In the genomic region with DNA sequence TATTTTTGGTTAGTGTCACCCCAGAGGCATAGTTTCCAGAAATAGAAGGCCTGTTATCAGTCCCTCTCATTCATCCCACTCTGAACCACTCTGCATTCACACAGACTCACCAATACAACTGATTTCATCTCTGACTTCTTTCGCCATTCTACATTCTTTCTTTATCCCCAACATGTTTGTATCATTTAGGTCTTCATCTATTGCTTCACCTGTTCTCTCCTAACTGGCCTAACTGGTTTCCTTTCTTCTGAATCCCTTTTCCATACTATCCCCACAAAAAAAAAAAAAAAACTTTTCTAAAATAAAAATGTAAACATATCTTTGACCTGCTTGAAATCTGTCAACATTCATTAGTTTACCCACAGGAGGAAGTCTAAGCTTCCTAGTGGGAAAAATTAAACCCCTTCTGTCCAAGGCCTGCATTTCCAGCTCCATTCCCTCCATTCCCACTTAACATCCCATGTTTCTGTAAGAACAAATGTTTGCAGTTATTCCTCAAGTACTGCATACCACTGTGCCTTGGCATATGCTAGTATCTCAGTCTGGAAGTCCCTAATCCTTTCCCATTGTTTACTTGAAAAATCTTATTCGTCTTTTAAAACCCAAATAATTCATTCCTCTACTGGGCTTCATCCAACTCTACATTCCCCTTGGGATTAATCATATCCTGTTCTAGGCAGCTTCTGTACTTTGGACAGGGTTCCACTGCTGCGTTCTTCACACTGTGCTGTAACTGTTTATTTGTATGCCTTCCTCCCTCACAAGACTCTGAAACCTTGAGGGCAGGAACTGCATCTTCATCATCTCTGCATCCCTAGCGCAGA, we compare ENCODE assay signal across 1 cellular context.
A peak's percentile ranks its signal among the peaks of the same experiment; 100 is the strongest.
TF ChIP-seq lines count a peak whose summit lies in the region.

No MANE protein-coding gene starts in this region.

TF ChIP-seq in HepG2, 621 proteins besides CTCF, POLR2A, EP300 and RAD21 (continued from another document and continues in another):
- peak; percentile 77 for TF ChIP-seq HNF4A (CRISPR knock-in tag; IDR thresholded peaks at IDR 0.05)
- TF ChIP-seq ZNF143 (CRISPR knock-in tag; IDR thresholded peaks at IDR 0.05), result no peak
- no peak for TF ChIP-seq THYN1 (CRISPR knock-in tag; IDR thresholded peaks at IDR 0.05; ENCODE audit: borderline replicate concordance, low read depth)
- no peak for TF ChIP-seq MYC (CRISPR knock-in tag; IDR thresholded peaks at IDR 0.05; ENCODE audit: borderline replicate concordance)
- TF ChIP-seq, protein P1, sequence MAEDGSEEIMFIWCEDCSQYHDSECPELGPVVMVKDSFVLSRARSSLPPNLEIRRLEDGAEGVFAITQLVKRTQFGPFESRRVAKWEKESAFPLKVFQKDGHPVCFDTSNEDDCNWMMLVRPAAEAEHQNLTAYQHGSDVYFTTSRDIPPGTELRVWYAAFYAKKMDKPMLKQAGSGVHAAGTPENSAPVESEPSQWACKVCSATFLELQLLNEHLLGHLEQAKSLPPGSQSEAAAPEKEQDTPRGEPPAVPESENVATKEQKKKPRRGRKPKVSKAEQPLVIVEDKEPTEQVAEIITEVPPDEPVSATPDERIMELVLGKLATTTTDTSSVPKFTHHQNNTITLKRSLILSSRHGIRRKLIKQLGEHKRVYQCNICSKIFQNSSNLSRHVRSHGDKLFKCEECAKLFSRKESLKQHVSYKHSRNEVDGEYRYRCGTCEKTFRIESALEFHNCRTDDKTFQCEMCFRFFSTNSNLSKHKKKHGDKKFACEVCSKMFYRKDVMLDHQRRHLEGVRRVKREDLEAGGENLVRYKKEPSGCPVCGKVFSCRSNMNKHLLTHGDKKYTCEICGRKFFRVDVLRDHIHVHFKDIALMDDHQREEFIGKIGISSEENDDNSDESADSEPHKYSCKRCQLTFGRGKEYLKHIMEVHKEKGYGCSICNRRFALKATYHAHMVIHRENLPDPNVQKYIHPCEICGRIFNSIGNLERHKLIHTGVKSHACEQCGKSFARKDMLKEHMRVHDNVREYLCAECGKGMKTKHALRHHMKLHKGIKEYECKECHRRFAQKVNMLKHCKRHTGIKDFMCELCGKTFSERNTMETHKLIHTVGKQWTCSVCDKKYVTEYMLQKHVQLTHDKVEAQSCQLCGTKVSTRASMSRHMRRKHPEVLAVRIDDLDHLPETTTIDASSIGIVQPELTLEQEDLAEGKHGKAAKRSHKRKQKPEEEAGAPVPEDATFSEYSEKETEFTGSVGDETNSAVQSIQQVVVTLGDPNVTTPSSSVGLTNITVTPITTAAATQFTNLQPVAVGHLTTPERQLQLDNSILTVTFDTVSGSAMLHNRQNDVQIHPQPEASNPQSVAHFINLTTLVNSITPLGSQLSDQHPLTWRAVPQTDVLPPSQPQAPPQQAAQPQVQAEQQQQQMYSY (CRISPR knock-in tag; IDR thresholded peaks at IDR 0.05), result no peak
- TF ChIP-seq POGZ (CRISPR knock-in tag; IDR thresholded peaks at IDR 0.05), result peak; percentile 50
- TF ChIP-seq ZNF713 (CRISPR knock-in tag; IDR thresholded peaks at IDR 0.05), result no peak
- no peak for TF ChIP-seq NBN (conservative IDR thresholded peaks at IDR 0.05)
- TF ChIP-seq MIXL1 (CRISPR knock-in tag; IDR thresholded peaks at IDR 0.05), result peak; percentile 59; the same call in 1 of the 2 replicates
- TF ChIP-seq BRF2 (CRISPR knock-in tag; IDR thresholded peaks at IDR 0.05), result no peak
- 0 out of 2 replicates have a peak, but pooled peaks have one; percentile 33 for TF ChIP-seq ZNF264 (CRISPR knock-in tag; IDR thresholded peaks at IDR 0.05)
- TF ChIP-seq CREB1 (IDR thresholded peaks at IDR 0.05), result no peak
- peak; percentile 60; the same call in 1 of the 2 replicates for TF ChIP-seq CREB1 (CRISPR knock-in tag; IDR thresholded peaks at IDR 0.05)
- TF ChIP-seq AGO2 (optimal IDR thresholded peaks at IDR 0.05; ENCODE audit: low read depth, low read length), result no peak
- no peak for TF ChIP-seq SUZ12 (IDR thresholded peaks at IDR 0.05; ENCODE audit: low read depth, low read length)
- TF ChIP-seq FUBP1 (CRISPR knock-in tag; IDR thresholded peaks at IDR 0.05; ENCODE audit: borderline replicate concordance), result no peak
- TF ChIP-seq MAZ (IDR thresholded peaks at IDR 0.05; ENCODE audit: borderline replicate concordance, low read depth, low read length), result no peak
- peak; percentile 59; the same call in 1 of the 2 replicates for TF ChIP-seq MAZ (CRISPR knock-in tag; IDR thresholded peaks at IDR 0.05; ENCODE audit: low read depth)
- no peak for TF ChIP-seq YEATS2 (CRISPR knock-in tag; IDR thresholded peaks at IDR 0.05; ENCODE audit: borderline replicate concordance)
- TF ChIP-seq CENPX (CRISPR knock-in tag; IDR thresholded peaks at IDR 0.05), result no peak
- no peak for TF ChIP-seq BRD4 (CRISPR knock-in tag; IDR thresholded peaks at IDR 0.05)
- TF ChIP-seq MATR3 (CRISPR knock-in tag; IDR thresholded peaks at IDR 0.05), result no peak
- TF ChIP-seq RFXANK (CRISPR knock-in tag; IDR thresholded peaks at IDR 0.05), result no peak
- TF ChIP-seq, protein P2, sequence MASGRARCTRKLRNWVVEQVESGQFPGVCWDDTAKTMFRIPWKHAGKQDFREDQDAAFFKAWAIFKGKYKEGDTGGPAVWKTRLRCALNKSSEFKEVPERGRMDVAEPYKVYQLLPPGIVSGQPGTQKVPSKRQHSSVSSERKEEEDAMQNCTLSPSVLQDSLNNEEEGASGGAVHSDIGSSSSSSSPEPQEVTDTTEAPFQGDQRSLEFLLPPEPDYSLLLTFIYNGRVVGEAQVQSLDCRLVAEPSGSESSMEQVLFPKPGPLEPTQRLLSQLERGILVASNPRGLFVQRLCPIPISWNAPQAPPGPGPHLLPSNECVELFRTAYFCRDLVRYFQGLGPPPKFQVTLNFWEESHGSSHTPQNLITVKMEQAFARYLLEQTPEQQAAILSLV (CRISPR knock-in tag; IDR thresholded peaks at IDR 0.05; ENCODE audit: borderline replicate concordance), result no peak
- TF ChIP-seq ZNF510 (CRISPR knock-in tag; IDR thresholded peaks at IDR 0.05; ENCODE audit: low read depth), result no peak
- TF ChIP-seq ZNF17 (CRISPR knock-in tag; IDR thresholded peaks at IDR 0.05), result no peak
- TF ChIP-seq TEAD3 (CRISPR knock-in tag; optimal IDR thresholded peaks at IDR 0.05; ENCODE audit: borderline replicate concordance), result peak; percentile 86
- TF ChIP-seq TGIF2 (CRISPR knock-in tag; IDR thresholded peaks at IDR 0.05), result no peak
- TF ChIP-seq CEBPG (CRISPR knock-in tag; IDR thresholded peaks at IDR 0.05), result peak; percentile 84
- no peak for TF ChIP-seq ZNF260 (CRISPR knock-in tag; IDR thresholded peaks at IDR 0.05; ENCODE audit: borderline replicate concordance, low read depth)
- TF ChIP-seq MTF2 (CRISPR knock-in tag; IDR thresholded peaks at IDR 0.05; ENCODE audit: borderline replicate concordance), result no peak
- TF ChIP-seq, protein P3, sequence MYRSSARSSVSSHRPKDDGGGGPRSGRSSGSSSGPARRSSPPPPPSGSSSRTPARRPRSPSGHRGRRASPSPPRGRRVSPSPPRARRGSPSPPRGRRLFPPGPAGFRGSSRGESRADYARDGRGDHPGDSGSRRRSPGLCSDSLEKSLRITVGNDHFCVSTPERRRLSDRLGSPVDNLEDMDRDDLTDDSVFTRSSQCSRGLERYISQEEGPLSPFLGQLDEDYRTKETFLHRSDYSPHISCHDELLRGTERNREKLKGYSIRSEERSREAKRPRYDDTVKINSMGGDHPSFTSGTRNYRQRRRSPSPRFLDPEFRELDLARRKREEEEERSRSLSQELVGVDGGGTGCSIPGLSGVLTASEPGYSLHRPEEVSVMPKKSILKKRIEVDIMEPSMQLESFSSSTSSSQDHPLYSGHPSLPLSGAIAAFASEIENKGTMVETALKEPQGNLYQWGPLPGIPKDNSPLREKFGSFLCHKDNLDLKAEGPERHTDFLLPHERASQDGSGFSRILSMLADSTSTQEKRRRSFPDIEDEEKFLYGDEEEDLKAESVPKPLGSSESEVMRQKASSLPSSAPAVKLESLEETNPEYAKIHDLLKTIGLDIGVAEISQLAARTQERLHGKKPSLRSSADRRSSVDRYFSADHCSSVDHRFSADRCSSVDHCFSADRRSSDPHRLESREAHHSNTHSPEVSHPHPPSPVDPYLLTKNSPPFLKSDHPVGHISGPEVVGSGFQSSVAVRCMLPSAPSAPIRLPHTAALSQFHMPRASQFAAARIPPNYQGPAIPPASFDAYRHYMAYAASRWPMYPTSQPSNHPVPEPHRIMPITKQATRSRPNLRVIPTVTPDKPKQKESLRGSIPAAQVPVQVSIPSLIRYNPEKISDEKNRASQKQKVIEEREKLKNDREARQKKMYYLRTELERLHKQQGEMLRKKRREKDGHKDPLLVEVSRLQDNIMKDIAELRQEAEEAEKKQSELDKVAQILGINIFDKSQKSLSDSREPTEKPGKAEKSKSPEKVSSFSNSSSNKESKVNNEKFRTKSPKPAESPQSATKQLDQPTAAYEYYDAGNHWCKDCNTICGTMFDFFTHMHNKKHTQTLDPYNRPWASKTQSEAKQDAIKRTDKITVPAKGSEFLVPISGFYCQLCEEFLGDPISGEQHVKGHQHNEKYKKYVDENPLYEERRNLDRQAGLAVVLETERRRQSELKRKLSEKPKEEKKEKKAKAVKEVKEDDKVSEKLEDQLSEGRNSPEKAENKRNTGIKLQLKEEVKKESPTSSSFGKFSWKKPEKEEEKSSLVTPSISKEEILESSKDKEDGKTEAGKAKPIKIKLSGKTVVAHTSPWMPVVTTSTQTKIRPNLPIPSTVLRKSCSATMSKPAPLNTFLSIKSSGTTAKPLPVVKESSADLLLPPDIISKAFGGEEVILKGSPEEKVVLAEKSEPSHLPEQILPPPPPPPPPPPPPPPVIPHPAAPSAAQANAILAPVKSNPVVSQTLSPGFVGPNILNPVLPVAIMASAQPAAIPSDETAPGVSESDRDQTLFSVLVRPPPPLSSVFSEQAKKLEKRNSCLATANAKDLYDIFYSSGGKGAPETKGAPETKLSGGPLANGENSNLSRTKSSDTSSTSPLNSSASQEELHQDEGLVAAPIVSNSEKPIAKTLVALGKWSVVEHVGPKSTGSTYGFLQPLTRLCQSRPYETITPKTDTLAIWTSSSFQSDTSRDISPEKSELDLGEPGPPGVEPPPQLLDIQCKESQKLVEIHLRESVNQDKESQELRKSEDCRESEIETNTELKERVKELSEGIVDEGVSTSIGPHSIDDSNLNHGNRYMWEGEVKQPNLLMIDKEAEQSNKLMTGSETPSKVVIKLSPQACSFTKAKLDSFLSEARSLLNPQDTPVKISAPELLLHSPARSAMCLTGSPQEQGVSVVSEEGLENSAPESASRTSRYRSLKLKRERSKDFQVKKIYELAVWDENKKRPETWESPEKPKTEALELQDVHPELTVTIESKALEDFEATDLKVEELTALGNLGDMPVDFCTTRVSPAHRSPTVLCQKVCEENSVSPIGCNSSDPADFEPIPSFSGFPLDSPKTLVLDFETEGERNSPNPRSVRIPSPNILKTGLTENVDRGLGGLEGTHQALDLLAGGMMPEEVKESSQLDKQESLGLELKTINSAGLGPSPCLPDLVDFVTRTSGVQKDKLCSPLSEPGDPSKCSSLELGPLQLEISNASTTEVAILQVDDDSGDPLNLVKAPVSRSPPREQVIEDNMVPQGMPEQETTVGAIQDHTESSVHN (CRISPR knock-in tag; IDR thresholded peaks at IDR 0.05), result no peak
- no peak for TF ChIP-seq SRF (IDR thresholded peaks at IDR 0.05; ENCODE audit: low read depth, low read length)
- no peak for TF ChIP-seq SMYD3 (CRISPR knock-in tag; IDR thresholded peaks at IDR 0.05)
